34 cellular contexts compared by ENCODE assay signal in the genomic region with DNA sequence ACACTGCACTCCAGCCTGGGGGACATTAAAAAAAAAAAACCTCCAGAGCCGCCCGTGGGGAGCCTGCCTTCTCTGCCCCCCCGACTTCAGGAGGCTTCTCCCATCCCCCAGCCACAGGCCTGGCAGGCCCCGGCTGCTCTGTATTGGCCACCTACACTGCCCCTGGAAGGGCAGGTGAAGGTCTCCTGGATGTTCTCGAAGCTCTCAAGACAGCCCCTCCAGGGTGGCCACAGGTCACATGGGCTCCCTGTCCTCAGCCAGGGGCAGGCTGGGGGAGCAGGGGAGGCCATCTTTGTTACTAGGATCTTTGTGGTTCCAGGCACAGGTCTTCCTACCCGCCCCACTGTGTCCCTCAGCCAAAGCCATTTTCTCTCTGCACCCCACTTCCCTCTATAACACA. TPM values are rescaled to one million over a fixed set of nuclear protein-coding genes. Genes with fewer than 3 reads are reported as not detected.
"Had no signal": no experiment of that assay in that cellular context is flagged by ENCODE, and none has a peak within 500 bp of the region (broad histone marks: within the 10 kb centered on the region; RNA-seq: fewer than 3 reads in every experiment).

No MANE protein-coding gene starts in this region.

- H3K27ac Mint-ChIP-seq: activated B cell treated with CpG ODN at 0.5 μM for 24 hours; dendritic cell treated with granulocyte-macrophage colony-stimulating factor and Interleukin-4, amounts not matched to agents 40 ng/mL and 50 ng/mL, for 4 days; mesothelial cell of epicardium; progenitor cell of endocrine pancreas had no signal

- H3K9me3 ChIP-seq: left ventricle myocardium inferior, sigmoid colon, thyroid gland had no signal

- H3K27ac ChIP-seq: hepatocyte, left ventricle myocardium inferior, sigmoid colon, thyroid gland had no signal

- H3K4me1 ChIP-seq: sigmoid colon, thyroid gland had no signal

- H3K36me3 ChIP-seq: neural progenitor cell had no signal

- H3K9me3 Mint-ChIP-seq: activated B cell treated with CpG ODN at 0.5 μM for 24 hours; activated T-cell treated with anti-CD3 and anti-CD28 coated beads, Interleukin-2, amount 50 U/mL, for 4 hours; brain; dendritic cell treated with granulocyte-macrophage colony-stimulating factor and Interleukin-4, amounts not matched to agents 40 ng/mL and 50 ng/mL, for 4 days; mesothelial cell of epicardium; naive thymus-derived CD8-positive, alpha-beta T cell; neural progenitor cell had no signal

- H3K27me3 ChIP-seq: hepatocyte, neural progenitor cell, sigmoid colon, thyroid gland had no signal

- H3K4me3 Mint-ChIP-seq: activated B cell treated with CpG ODN at 0.5 μM for 24 hours; activated T-cell treated with anti-CD3 and anti-CD28 coated beads, Interleukin-2, amount 50 U/mL, for 4 hours; brain; dendritic cell treated with granulocyte-macrophage colony-stimulating factor and Interleukin-4, amounts not matched to agents 40 ng/mL and 50 ng/mL, for 4 days; mesothelial cell of epicardium; naive thymus-derived CD8-positive, alpha-beta T cell; neural progenitor cell had no signal

- H3K27me3 Mint-ChIP-seq: activated B cell treated with CpG ODN at 0.5 μM for 24 hours; brain; naive thymus-derived CD8-positive, alpha-beta T cell; progenitor cell of endocrine pancreas had no signal

- H3K4me1 Mint-ChIP-seq: activated B cell treated with CpG ODN at 0.5 μM for 24 hours, brain, mesothelial cell of epicardium had no signal

- H3K4me3 ChIP-seq: hepatocyte, left ventricle myocardium inferior, neural progenitor cell, sigmoid colon, smooth muscle cell, thyroid gland had no signal

- H3K4me2 ChIP-seq: hepatocyte, smooth muscle cell had no signal

- H2AFZ ChIP-seq: hepatocyte, neural progenitor cell had no signal

- DNase-seq: activated B cell treated with CpG ODN at 0.5 μM for 24 hours; activated CD4-positive, alpha-beta T cell treated with anti-CD3 and anti-CD28 coated beads for 4 hours; activated CD4-positive, alpha-beta T cell treated with anti-CD3 and anti-CD28 coated beads, Interleukin-2, amount 50 U/mL, for 48 hours; activated CD8-positive, alpha-beta memory T cell treated with anti-CD3 and anti-CD28 coated beads, Interleukin-2, amount 50 U/mL, for 48 hours; activated naive CD4-positive, alpha-beta T cell treated with Interleukin-2 at 50 U/mL for 16 hours; activated T-cell treated with anti-CD3 and anti-CD28 coated beads, Interleukin-2, amount 50 U/mL, for 4 hours; aorta; caudate nucleus; effector CD4-positive, alpha-beta T cell; foreskin melanocyte; glutamatergic neuron; left ventricle myocardium inferior; naive thymus-derived CD8-positive, alpha-beta T cell; retina; sigmoid colon; stimulated activated CD4-positive, alpha-beta T cell treated with anti-CD3 and anti-CD28 coated beads, Interleukin-15, amount 100 ng/mL, for 24 hours; stimulated activated CD4-positive, alpha-beta T cell treated with anti-CD3 and anti-CD28 coated beads, Interleukin-2, amount 100 ng/mL, for 48 hours; stimulated activated CD8-positive, alpha-beta memory T cell treated with anti-CD3 and anti-CD28 coated beads, Interleukin-4, amount 100 ng/mL, for 48 hours; stimulated activated naive CD4-positive, alpha-beta T cell; T-helper 9 cell; thyroid gland had no signal

- H3K9ac ChIP-seq: neural progenitor cell had no signal

RNA-seq across cellular contexts. Expression of a gene that starts 32.8 kb away (rescaled TPM):
- total RNA-seq: activated B cell treated with CpG ODN at 0.5 μM for 24 hours; activated CD8-positive, alpha-beta memory T cell treated with anti-CD3 and anti-CD28 coated beads for 36 hours; activated T-cell treated with anti-CD3 and anti-CD28 coated beads, Interleukin-2, amount 50 U/mL, for 4 hours; aorta; hepatocyte; left ventricle myocardium inferior; lung microvascular endothelial cell; mesothelial cell of epicardium; naive thymus-derived CD8-positive, alpha-beta T cell; osteocyte; progenitor cell of endocrine pancreas; sigmoid colon; smooth muscle cell; subcutaneous adipose tissue; T-helper 1 cell treated with Interleukin-12 subunit alpha and Interleukin-12 subunit beta and Interleukin-4 antibody, amounts not matched to agents 30 ng/mL and 1 ng/mL, for 36 hours; thyroid gland; ureter had no signal
- polyA plus RNA-seq: aorta; hepatocyte; naive thymus-derived CD8-positive, alpha-beta T cell; sigmoid colon; smooth muscle cell had no signal
